In the genomic region with DNA sequence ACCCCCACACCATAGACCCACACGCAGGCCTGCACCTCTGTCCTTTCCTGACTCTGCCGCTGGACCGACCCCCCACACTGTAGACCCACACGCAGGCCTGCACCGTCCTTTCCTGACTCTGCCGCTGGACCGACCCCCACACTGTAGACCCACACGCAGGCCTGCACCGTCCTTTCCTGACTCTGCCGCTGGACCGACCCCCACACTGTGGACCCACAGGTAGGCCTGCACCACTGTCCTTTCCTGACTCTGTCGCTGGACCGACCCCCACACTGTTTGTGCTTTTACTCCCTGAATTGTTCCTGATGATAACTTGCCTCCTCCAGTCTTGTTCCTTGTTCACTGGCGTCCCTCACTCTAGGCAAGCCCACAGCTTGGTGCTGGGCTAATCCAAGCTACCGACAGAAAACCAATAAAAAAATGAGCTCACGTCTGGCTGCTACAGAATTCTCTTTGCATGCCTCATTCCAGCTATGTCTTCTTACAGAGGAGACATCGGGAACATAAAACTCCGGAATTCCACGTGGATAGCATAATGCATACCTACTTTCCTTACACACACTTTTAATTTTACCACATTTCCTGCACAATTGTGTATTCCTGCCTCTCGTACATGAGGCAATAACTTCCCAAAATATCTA, we compare ENCODE assay signal across 24 cellular contexts.
"Had no signal": no experiment of that assay in that cellular context is flagged by ENCODE, and none has a peak within 500 bp of the region (broad histone marks: within the 10 kb centered on the region; RNA-seq: fewer than 3 reads in every experiment).

No MANE protein-coding gene starts in this region.

- H3K27ac ChIP-seq: esophagus muscularis mucosa, gastrocnemius medialis, prostate gland, transverse colon, VCaP had no signal

- DNase-seq: activated CD4-positive, alpha-beta memory T cell treated with anti-CD3 and anti-CD28 coated beads, Interleukin-2, amount 10 ng/mL, durations not matched to agents 7 days and 5 days; activated CD4-positive, alpha-beta T cell treated with anti-CD3 and anti-CD28 coated beads, Interleukin-2, amount 10 ng/mL, durations not matched to agents 24 days and 14 days; activated CD8-positive, alpha-beta memory T cell treated with anti-CD3 and anti-CD28 coated beads, Interleukin-2, amount 10 ng/mL, durations not matched to agents 7 days and 5 days; activated gamma-delta T cell; activated T-cell treated with anti-CD3 and anti-CD28 coated beads for 4 hours; caudate nucleus; effector memory CD4-positive, alpha-beta T cell; gastrocnemius medialis; hippocampal formation; naive thymus-derived CD4-positive, alpha-beta T cell; stimulated activated CD4-positive, alpha-beta T cell treated with anti-CD3 and anti-CD28 coated beads, Interleukin-2, amount 100 ng/mL, for 24 hours; transverse colon had no signal

- H3K4me3 ChIP-seq: esophagus muscularis mucosa, gastrocnemius medialis, lung, prostate gland, transverse colon had no signal

- H3K4me3 Mint-ChIP-seq: activated CD4-positive, alpha-beta memory T cell treated with anti-CD3 and anti-CD28 coated beads, Interleukin-2, amount 10 ng/mL, durations not matched to agents 7 days and 5 days; activated CD4-positive, alpha-beta T cell treated with anti-CD3 and anti-CD28 coated beads, Interleukin-2, amount 10 ng/mL, durations not matched to agents 24 days and 14 days; activated CD8-positive, alpha-beta memory T cell treated with anti-CD3 and anti-CD28 coated beads, Interleukin-2, amount 10 ng/mL, durations not matched to agents 7 days and 5 days; activated T-helper 1 cell treated with anti-CD3 and anti-CD28 coated beads, Interleukin-12 subunit alpha, Interleukin-12 subunit beta, Interleukin-2, Interleukin-4 antibody, amounts not matched to agents 30 ng/mL and 10 ng/mL and 1 ng/mL, durations not matched to agents 14 hours and 24 hours and 36 hours; brain; naive thymus-derived CD4-positive, alpha-beta T cell; neural crest cell; stimulated activated memory B cell treated with anti-CD40 and anti-IgM and Interleukin-4, amounts not matched to agents 10 μg/mL and 1 μg/mL and 100 μg/mL, for 72 hours; T-cell; T-helper 2 cell treated with Interferon-gamma antibody and Interleukin-4, amounts not matched to agents 5 μg/mL and 100 μg/mL, for 36 hours had no signal

- H3K27ac Mint-ChIP-seq: activated CD4-positive, alpha-beta memory T cell treated with anti-CD3 and anti-CD28 coated beads, Interleukin-2, amount 10 ng/mL, durations not matched to agents 7 days and 5 days; activated CD4-positive, alpha-beta T cell treated with anti-CD3 and anti-CD28 coated beads, Interleukin-2, amount 10 ng/mL, durations not matched to agents 24 days and 14 days; activated CD8-positive, alpha-beta memory T cell treated with anti-CD3 and anti-CD28 coated beads, Interleukin-2, amount 10 ng/mL, durations not matched to agents 7 days and 5 days; activated naive CD4-positive, alpha-beta T cell treated with anti-CD3 and anti-CD28 coated beads, Interleukin-2, amount 50 U/mL, for 72 hours; activated T-helper 1 cell treated with anti-CD3 and anti-CD28 coated beads, Interleukin-12 subunit alpha, Interleukin-12 subunit beta, Interleukin-2, Interleukin-4 antibody, amounts not matched to agents 30 ng/mL and 10 ng/mL and 1 ng/mL, durations not matched to agents 14 hours and 24 hours and 36 hours; stimulated activated memory B cell treated with anti-CD40 and anti-IgM and Interleukin-4, amounts not matched to agents 10 μg/mL and 1 μg/mL and 100 μg/mL, for 72 hours; T-cell; T-helper 2 cell treated with Interferon-gamma antibody and Interleukin-4, amounts not matched to agents 5 μg/mL and 100 μg/mL, for 36 hours had no signal

- H3K4me1 Mint-ChIP-seq: activated CD4-positive, alpha-beta memory T cell treated with anti-CD3 and anti-CD28 coated beads, Interleukin-2, amount 10 ng/mL, durations not matched to agents 7 days and 5 days; activated CD4-positive, alpha-beta T cell treated with anti-CD3 and anti-CD28 coated beads, Interleukin-2, amount 10 ng/mL, durations not matched to agents 24 days and 14 days; activated CD8-positive, alpha-beta memory T cell treated with anti-CD3 and anti-CD28 coated beads, Interleukin-2, amount 10 ng/mL, durations not matched to agents 7 days and 5 days; naive thymus-derived CD4-positive, alpha-beta T cell; neural crest cell; stimulated activated memory B cell treated with anti-CD40 and anti-IgM and Interleukin-4, amounts not matched to agents 10 μg/mL and 1 μg/mL and 100 μg/mL, for 72 hours; T-cell had no signal

- H3K36me3 Mint-ChIP-seq: activated CD8-positive, alpha-beta memory T cell treated with anti-CD3 and anti-CD28 coated beads, Interleukin-2, amount 10 ng/mL, durations not matched to agents 7 days and 5 days; naive thymus-derived CD4-positive, alpha-beta T cell; stimulated activated memory B cell treated with anti-CD40 and anti-IgM and Interleukin-4, amounts not matched to agents 10 μg/mL and 1 μg/mL and 100 μg/mL, for 72 hours; T-cell had no signal

- H3K9me3 ChIP-seq: esophagus muscularis mucosa, gastrocnemius medialis, prostate gland, transverse colon had no signal

- H3K27me3 Mint-ChIP-seq: activated CD4-positive, alpha-beta memory T cell treated with anti-CD3 and anti-CD28 coated beads, Interleukin-2, amount 10 ng/mL, durations not matched to agents 7 days and 5 days; activated CD4-positive, alpha-beta T cell treated with anti-CD3 and anti-CD28 coated beads, Interleukin-2, amount 10 ng/mL, durations not matched to agents 24 days and 14 days; activated CD8-positive, alpha-beta memory T cell treated with anti-CD3 and anti-CD28 coated beads, Interleukin-2, amount 10 ng/mL, durations not matched to agents 7 days and 5 days; brain; stimulated activated memory B cell treated with anti-CD40 and anti-IgM and Interleukin-4, amounts not matched to agents 10 μg/mL and 1 μg/mL and 100 μg/mL, for 72 hours; T-cell had no signal

- H3K4me1 ChIP-seq: esophagus muscularis mucosa, gastrocnemius medialis, prostate gland, transverse colon had no signal

- ATAC-seq: activated CD4-positive, CD25-positive, alpha-beta regulatory T cell treated with anti-CD3 and anti-CD28 coated beads, Interleukin-2, amount 50 U/mL, for 24 hours; activated CD8-positive, alpha-beta memory T cell treated with anti-CD3 and anti-CD28 coated beads, Interleukin-2, amount 10 ng/mL, durations not matched to agents 7 days and 5 days; activated naive CD4-positive, alpha-beta T cell treated with anti-CD3 and anti-CD28 coated beads, Interleukin-2, amount 50 U/mL, for 72 hours; gastrocnemius medialis; naive thymus-derived CD4-positive, alpha-beta T cell; stimulated activated memory B cell treated with anti-CD40 and anti-IgM and Interleukin-4, amounts not matched to agents 10 μg/mL and 1 μg/mL and 100 μg/mL, for 72 hours; T-cell had no signal

- H3K27me3 ChIP-seq: esophagus muscularis mucosa, gastrocnemius medialis, transverse colon had no signal

- H3K36me3 ChIP-seq: esophagus muscularis mucosa, gastrocnemius medialis, prostate gland, transverse colon had no signal
